In genomic region chr22:21657361-21658118, GRCh38 we compare ENCODE assay signal across 8 cellular contexts. TPM values are rescaled to one million over a fixed set of nuclear protein-coding genes. Genes with fewer than 3 reads are reported as not detected.
DNase-seq lines count a peak whose midpoint lies in the region; ATAC-seq and TF ChIP-seq lines count a peak whose summit lies in the region.

No MANE protein-coding gene starts in this region.

- no peaks in the 10 kb centered on the region; the same call in 1 of the 2 replicates for H3K4me1 ChIP-seq in SJCRH30
- H3K4me1 ChIP-seq in heart left ventricle = peaks cover 0 to 17% (median 8%) of the 10 kb centered on the region in 12 donors

- H3K9me3 ChIP-seq in MG63 = no peaks in the 10 kb centered on the region
- H3K9me3 ChIP-seq in SJCRH30 (replicated peaks) = no peaks in the 10 kb centered on the region
- H3K9me3 ChIP-seq in heart left ventricle = no peaks in the 10 kb centered on the region

- WGBS in heart left ventricle, 4 donors = 0 to 3% (median 1%) methylated on average over 14 to 86 of the region's 86 CpGs

- ATAC-seq in GM21717 (IDR thresholded peaks at IDR 0.05; ENCODE audit: unreplicated experiment) = peak; percentile 47
- ATAC-seq in heart left ventricle = peak in 3 of 4 donors; percentile 83 to 90 (median 84)
- ATAC-seq in sciatic nerve = peak; percentile 61

- TF ChIP-seq CTCF in heart left ventricle (IDR thresholded peaks at IDR 0.05) = peak in 9 of 12 donors; percentile 10 to 40 (median 25)

- H3K27me3 ChIP-seq in MG63 = no peaks in the 10 kb centered on the region
- no peaks in the 10 kb centered on the region for H3K27me3 ChIP-seq in SJCRH30
- peaks cover 0 to 7% (median 0%) of the 10 kb centered on the region in 9 donors for H3K27me3 ChIP-seq in heart left ventricle

- DNase-seq in DMS79 treated with DMSO at 0.1 percent for 48 hours (lab: John Stamatoyannopoulos, UW) (peak; percentile 58), MG63 (peak; percentile 49), SJCRH30 (peak; percentile 88 to 90), heart left ventricle (peak; percentile 65 to 87 (median 79)), sciatic nerve (ENCODE audit: low spot score) (peak; percentile 75), putamen (ENCODE audit: low spot score) (no peak)
- peak; percentile 31 to 63 (median 42) for DNase-seq in activated naive CD4-positive, alpha-beta T cell (lab: John Stamatoyannopoulos, UW)

- intact Hi-C loops in heart left ventricle (cut with DNase I) (no loop called here), sciatic nerve (cut with DNase I) (loop anchor here (10.0 kb wide), 1 partner anchor 1547 kb away; no protein-coding TSS in a partner anchor)

- no peak overlapping the region; the same call in 1 of the 2 replicates for H3K27ac ChIP-seq in SJCRH30
- H3K27ac ChIP-seq in heart left ventricle = peak overlapping the region in 2 of 12 donors; percentile 3 to 27

- no peak for TF ChIP-seq POLR2A in heart left ventricle (IDR thresholded peaks at IDR 0.05)

- H3K4me3 ChIP-seq in MG63 (peak overlapping the region; percentile 30), SJCRH30 (peak overlapping the region; percentile 57), heart left ventricle (peak overlapping the region; percentile 41 to 80 (median 62))

- H3K36me3 ChIP-seq in MG63 (0 out of 2 replicates have a peak, but pooled peaks cover 3% of the 10 kb centered on the region), SJCRH30 (peaks cover 18% of the 10 kb centered on the region), heart left ventricle (no peaks in the 10 kb centered on the region)

RNA-seq across cellular contexts. Expression of gene PPIL2, which starts 8.3 kb away (rescaled TPM):
- total RNA-seq in MG63 (2014; rRNA removed; shearing (Covaris generic); ENCODE audit: low replicate concordance) = 11.2 and 17.4 TPM in 2 replicates
- 24.8 and 29.7 TPM in 2 replicates for total RNA-seq in SJCRH30 (2014; rRNA removed; shearing (Covaris generic))
- total RNA-seq in heart left ventricle (10 to 100 TPM; 13.5 to 31.0 (median 23.8) TPM), sciatic nerve (31.9 TPM)
- polyA plus RNA-seq in heart left ventricle = 10 to 100 TPM; 23.2 to 25.8 TPM

RNA-seq across cellular contexts. Expression of gene SDF2L1, which starts 15.4 kb away (rescaled TPM):
- 13.9 and 40.9 TPM in 2 replicates for total RNA-seq in MG63 (2014; rRNA removed; shearing (Covaris generic); ENCODE audit: low replicate concordance)
- 12.8 and 17.0 TPM in 2 replicates for total RNA-seq in SJCRH30 (2014; rRNA removed; shearing (Covaris generic))
- total RNA-seq in heart left ventricle = 10 to 100 TPM; 14.1 to 54.1 (median 24.5) TPM
- polyA plus RNA-seq in heart left ventricle = 100 to 1,000 TPM in 1 of 2 donors, 10 to 100 TPM in 1; 22.7 to 226 TPM
- total RNA-seq in sciatic nerve = 21.8 TPM

RNA-seq across cellular contexts. Expression of gene CCDC116, which starts 25.0 kb away (rescaled TPM):
- not detected in 2 replicates for total RNA-seq in MG63 (2014; rRNA removed; shearing (Covaris generic); ENCODE audit: low replicate concordance)
- total RNA-seq in SJCRH30 (2014; rRNA removed; shearing (Covaris generic)) = 0.38 TPM in 1 of 2 replicates, not detected in the other
- total RNA-seq in heart left ventricle = 1 to 10 TPM in 1 of 9 donors, under 1 TPM in 4, not detected in 4; 0.18 to 1.3 (median 0.26) TPM
- under 1 TPM; 0.19 to 0.27 TPM for polyA plus RNA-seq in heart left ventricle
- 0.89 TPM for total RNA-seq in sciatic nerve

RNA-seq across cellular contexts. Expression of gene YDJC, which starts 27.7 kb away (rescaled TPM):
- 70.3 and 78.4 TPM in 2 replicates for total RNA-seq in MG63 (2014; rRNA removed; shearing (Covaris generic); ENCODE audit: low replicate concordance)
- 7.8 and 8.9 TPM in 2 replicates for total RNA-seq in SJCRH30 (2014; rRNA removed; shearing (Covaris generic))
- total RNA-seq in heart left ventricle (10 to 100 TPM in 2 of 9 donors, 1 to 10 TPM in 7; 3.0 to 19.8 (median 5.4) TPM), sciatic nerve (7.0 TPM)
- 10 to 100 TPM in 1 of 2 donors, 1 to 10 TPM in 1; 8.1 to 17.5 TPM for polyA plus RNA-seq in heart left ventricle
